11 cellular contexts compared by ENCODE assay signal in genomic region chr11:78415338-78415737, GRCh38. TPM values are rescaled to one million over a fixed set of nuclear protein-coding genes. Genes with fewer than 3 reads are reported as not detected.
DNase-seq lines count a peak whose midpoint lies in the region; ATAC-seq and TF ChIP-seq lines count a peak whose summit lies in the region.
"Had no signal": no experiment of that assay in that cellular context is flagged by ENCODE, and none has a peak within 500 bp of the region (broad histone marks: within the 10 kb centered on the region; RNA-seq: fewer than 3 reads in every experiment).

No MANE protein-coding gene starts in this region.

- peaks cover 16% of the 10 kb centered on the region for H3K27me3 Mint-ChIP-seq in CD8-positive, alpha-beta T cell (ENCODE audit: low read depth)
- peaks cover 22% of the 10 kb centered on the region for H3K27me3 Mint-ChIP-seq in neural crest cell (ENCODE audit: low read depth)

- POLR2A ChIA-PET in CD8-positive, alpha-beta T cell (lab: Charles Lee), result interaction anchor here (1.3 kb wide), 1 partner anchor 159 kb away, joined by 4 read pairs; the partner anchor contains the start of gene NARS2

- H3K4me3 Mint-ChIP-seq in CD8-positive, alpha-beta T cell, result peak overlapping the region; percentile 23
- H3K4me3 Mint-ChIP-seq in neural crest cell, result peak overlapping the region; percentile 98

- H3K36me3 Mint-ChIP-seq in CD8-positive, alpha-beta T cell, result peaks cover 3% of the 10 kb centered on the region
- H3K36me3 Mint-ChIP-seq in neural crest cell (ENCODE audit: low read depth), result peaks cover 2% of the 10 kb centered on the region

- no peaks in the 10 kb centered on the region for H3K36me3 ChIP-seq in CD8-positive, alpha-beta T cell (ENCODE audit: insufficient read depth, low read length)

- H3K4me1 ChIP-seq in CD8-positive, alpha-beta T cell (ENCODE audit: insufficient read depth, low read length), result peaks cover 12% of the 10 kb centered on the region

- H3K27me3 ChIP-seq in CD8-positive, alpha-beta T cell (ENCODE audit: insufficient read depth, low read length), result no peaks in the 10 kb centered on the region

- no peak overlapping the region for H3K4me3 ChIP-seq in CD8-positive, alpha-beta T cell (ENCODE audit: low read depth, low read length)

- H3K27ac Mint-ChIP-seq in CD8-positive, alpha-beta T cell, result no peak overlapping the region
- H3K27ac Mint-ChIP-seq in neural crest cell (ENCODE audit: unreplicated experiment), result no peak overlapping the region

- H3K9me3 Mint-ChIP-seq in CD8-positive, alpha-beta T cell, result no peaks in the 10 kb centered on the region
- H3K9me3 Mint-ChIP-seq in neural crest cell, result peaks cover 2% of the 10 kb centered on the region
- H3K9me3 Mint-ChIP-seq: activated T-cell treated with anti-CD3 and anti-CD28 coated beads, Interleukin-2, amount 50 U/mL, for 4 hours had no signal

- H3K27ac ChIP-seq in CD8-positive, alpha-beta T cell (ENCODE audit: low read depth, low read length), result no peak overlapping the region

- intact Hi-C loops in CD8-positive, alpha-beta T cell (cut with DNase I, micrococcal nuclease), result loop anchor here (5.0 kb wide), 5 partner anchors 213 to 598 kb away; partner anchors contain the start of genes INTS4 (in 1 of the 2), KCTD21 (in 1 of the 2) and USP35 (in 1 of the 2)

- no peak for DNase-seq in CD8-positive, alpha-beta T cell
- DNase-seq in cerebellar cortex (ENCODE audit: low spot score), result peak; percentile 16
- no peak for DNase-seq in neural crest cell (ENCODE audit: low read depth, low spot score)
- no peak for DNase-seq in NCI-H524 (lab: John Stamatoyannopoulos, UW)
- no peak for DNase-seq in middle frontal gyrus (ENCODE audit: extremely low spot score, low spot score)
- DNase-seq: activated T-cell treated with anti-CD3 and anti-CD28 coated beads, Interleukin-2, amount 50 U/mL, for 4 hours; central memory CD4-positive, alpha-beta T cell; foreskin fibroblast had no signal

- H3K9me3 ChIP-seq in CD8-positive, alpha-beta T cell (ENCODE audit: low read length), result no peaks in the 10 kb centered on the region

- CTCF ChIA-PET in CD8-positive, alpha-beta T cell (lab: Charles Lee), result interaction anchor here (0.9 to 4.9 kb wide), 8 partner anchors 10 to 827 kb away, joined by 3 to 58 read pairs (median 4); partner anchors contain the start of gene NARS2

- no peak for TF ChIP-seq CTCF in CD8-positive, alpha-beta T cell (IDR thresholded peaks at IDR 0.05)
- no peak for TF ChIP-seq CTCF in neural crest cell (conservative IDR thresholded peaks at IDR 0.05)

- peaks cover 23% of the 10 kb centered on the region for H3K4me1 Mint-ChIP-seq in CD8-positive, alpha-beta T cell (ENCODE audit: low read depth)
- H3K4me1 Mint-ChIP-seq in neural crest cell, result peaks cover 37% of the 10 kb centered on the region

- ATAC-seq in CD8-positive, alpha-beta T cell, result no peak
- ATAC-seq in GM21447 (IDR thresholded peaks at IDR 0.05; ENCODE audit: unreplicated experiment), result peak; percentile 29
- no peak for ATAC-seq in HG03097 (IDR thresholded peaks at IDR 0.05; ENCODE audit: low FRiP score, unreplicated experiment)
- ATAC-seq in GM21390 (IDR thresholded peaks at IDR 0.05; ENCODE audit: unreplicated experiment), result no peak
- ATAC-seq: activated T-cell treated with anti-CD3 and anti-CD28 coated beads, Interleukin-2, amount 50 U/mL, for 4 hours had no signal

RNA-seq across cellular contexts. Expression of gene GAB2, which starts 2.3 kb away (rescaled TPM):
- total RNA-seq in CD8-positive, alpha-beta T cell, result 1 to 10 TPM; 7.9 to 9.0 TPM
- 23.4 and 27.9 TPM in 2 replicates for total RNA-seq in neural crest cell
